11 cellular contexts compared by ENCODE assay signal in genomic region chr2:101935763-101936162, GRCh38. TPM values are rescaled to one million over a fixed set of nuclear protein-coding genes. Genes with fewer than 3 reads are reported as not detected.
DNase-seq lines count a peak whose midpoint lies in the region; ATAC-seq, FAIRE-seq and TF ChIP-seq lines count a peak whose summit lies in the region.
"Not testable (repeated sequence)": the region's sequence is repeated elsewhere in the genome, so short reads cannot be mapped to it uniquely, and the experiment has no call there.
"Had no signal": no experiment of that assay in that cellular context is flagged by ENCODE, and none has a peak within 500 bp of the region (broad histone marks: within the 10 kb centered on the region; RNA-seq: fewer than 3 reads in every experiment).

No MANE protein-coding gene starts in this region.

- not testable (repeated sequence) for H2BK12ac ChIP-seq in neuronal stem cell (ENCODE audit: low read length)

- H3K36me3 ChIP-seq in H7 (replicated peaks; ENCODE audit: control insufficient read depth, insufficient read depth, low read length); hepatocyte (replicated peaks; ENCODE audit: insufficient read depth, low read depth); HepG2 (replicated peaks in 1 of 2; ENCODE audit: control insufficient read depth in 1 of 2, insufficient read depth in 2 of 2, low read length in 2 of 2); neuronal stem cell (replicated peaks in 1 of 2; ENCODE audit: control insufficient read depth in 2 of 2, insufficient read depth in 2 of 2, low read length in 2 of 2): not testable (repeated sequence)

- FAIRE-seq in HepG2 (lab: Jason Lieb, UNC), result not testable (repeated sequence)

- in situ Hi-C loops in HepG2 (cut with HindIII; ENCODE audit: extremely low pct_ligation_motif_present, low pct_unique_long_range_greater_than_20kb), result not testable (repeated sequence)

- not testable (repeated sequence) for H2BK120ac ChIP-seq in neuronal stem cell (ENCODE audit: low read depth, low read length)

- H3K79me2 ChIP-seq in hepatocyte; HepG2 (ENCODE audit: insufficient read depth, low read length): not testable (repeated sequence)

- intact Hi-C loops in HepG2 (cut with micrococcal nuclease; ENCODE audit: unreplicated experiment), result loop anchor here (10.0 kb wide), 1 partner anchor 49 kb away; no protein-coding TSS in a partner anchor

- H2AK5ac ChIP-seq in neuronal stem cell (ENCODE audit: low read depth, low read length), result not testable (repeated sequence)

- not testable (repeated sequence) for H2AFZ ChIP-seq in hepatocyte; HepG2 (ENCODE audit: low read length)
- peak overlapping the region; percentile 35 for H2AFZ ChIP-seq in neuronal stem cell (ENCODE audit: low read length)

- POLR2A ChIA-PET in HepG2 (lab: Yijun Ruan, JAX), result interaction anchor here (1.7 kb wide), 1 partner anchor 25 kb away, joined by 5 read pairs; no protein-coding TSS in a partner anchor

- not testable (repeated sequence) for H3K4me1 ChIP-seq in hepatocyte (ENCODE audit: insufficient read depth); neuronal stem cell (ENCODE audit: control insufficient read depth in 2 of 2, insufficient read depth in 1 of 2, low read depth in 1 of 2, low read length in 2 of 2)
- H3K4me1 ChIP-seq in HepG2 (ENCODE audit: insufficient read depth, low read length), result peaks cover 12% of the 10 kb centered on the region

- not testable (repeated sequence) for H4K8ac ChIP-seq in neuronal stem cell (ENCODE audit: low read depth, low read length)

- H3K4me2 ChIP-seq in hepatocyte; neuronal stem cell (ENCODE audit: insufficient read depth, low read length, poor library complexity, severe bottlenecking): not testable (repeated sequence)
- peak overlapping the region; percentile 41 for H3K4me2 ChIP-seq in HepG2 (ENCODE audit: low read depth, low read length)

- not testable (repeated sequence) for H4K91ac ChIP-seq in neuronal stem cell (ENCODE audit: low read depth, low read length, poor library complexity)

- H3K4ac ChIP-seq in neuronal stem cell (ENCODE audit: low read length), result not testable (repeated sequence)

- TF ChIP-seq CTCF in hepatocyte (IDR thresholded peaks at IDR 0.05; ENCODE audit: poor library complexity); HepG2 (CRISPR knock-in tag; IDR thresholded peaks at IDR 0.05): not testable (repeated sequence)

- TF ChIP-seq EP300 in HepG2 (IDR thresholded peaks at IDR 0.05; ENCODE audit: low read depth in 2 of 2, low read length in 2 of 2); HepG2 (CRISPR knock-in tag; IDR thresholded peaks at IDR 0.05; ENCODE audit: borderline replicate concordance): not testable (repeated sequence)

- peak overlapping the region; percentile 56 for H3K14ac ChIP-seq in neuronal stem cell (ENCODE audit: low read length)

- H3K79me1 ChIP-seq in neuronal stem cell (ENCODE audit: low read depth, low read length), result not testable (repeated sequence)

- TF ChIP-seq RAD21 in HepG2 (CRISPR knock-in tag; IDR thresholded peaks at IDR 0.05), result not testable (repeated sequence)

- CTCF ChIA-PET in HepG2 (lab: Yijun Ruan, JAX; ENCODE audit: low intra/inter-chr PET ratio, low total read pairs), result not testable (repeated sequence)

- H3K4me3 ChIP-seq in H7 (ENCODE audit: insufficient read depth, low read depth, low read length); hepatocyte; HepG2 (replicated peaks in 1 of 3; ENCODE audit: insufficient read depth in 1 of 3, low read depth in 2 of 3, low read length in 3 of 3); neuronal stem cell (ENCODE audit: low read length in 2 of 2): not testable (repeated sequence)

- peak overlapping the region; percentile 39 for H2BK5ac ChIP-seq in neuronal stem cell (ENCODE audit: low read length)

- not testable (repeated sequence) for TF ChIP-seq POLR2A in HepG2 (IDR thresholded peaks at IDR 0.05; ENCODE audit: insufficient read depth in 1 of 2, low read depth in 2 of 2, low read length in 2 of 2)

- peak; percentile 26 for DNase-seq in COLO668 (lab: John Stamatoyannopoulos, UW; ENCODE audit: unreplicated experiment)
- peak; percentile 36 for DNase-seq in H7
- peak; percentile 20 for DNase-seq in M059J (ENCODE audit: low read depth)
- DNase-seq in NCI-H748 (lab: John Stamatoyannopoulos, UW; ENCODE audit: unreplicated experiment), result peak; percentile 57
- peak; percentile 27 for DNase-seq in SW480 (ENCODE audit: low spot score)
- peak; percentile 48 for DNase-seq in hepatocyte (ENCODE audit: low spot score)
- peak; percentile 62 for DNase-seq in HepG2 (ENCODE audit: low spot score)
- DNase-seq in neuronal stem cell (ENCODE audit: low spot score), result not testable (repeated sequence)

- H2BK15ac ChIP-seq in neuronal stem cell (ENCODE audit: low read length), result not testable (repeated sequence)

- BruUV-seq in HepG2 (replicated peaks; lab: Mats Ljungman, UMichigan), result not testable (repeated sequence)

- not testable (repeated sequence) for H3K27me3 ChIP-seq in H7 (ENCODE audit: control insufficient read depth, insufficient read depth, low read length); hepatocyte; HepG2 (ENCODE audit: control insufficient read depth in 1 of 2, insufficient read depth in 2 of 2, low read length in 2 of 2); neuronal stem cell (ENCODE audit: control insufficient read depth in 3 of 3, insufficient read depth in 3 of 3, low read depth in 1 of 3, low read length in 3 of 3)

- WGBS in hepatocyte (ENCODE audit: low lambda C conversion rate, missing lambda C conversion rate), result 39% methylated on average over 4 of the region's 4 CpGs
- WGBS in HepG2 (ENCODE audit: low lambda C conversion rate), result 3% methylated on average over 4 of the region's 4 CpGs
- WGBS in neuronal stem cell (ENCODE audit: extremely low coverage in 2 of 2, insufficient read length in 2 of 2, insufficient replicate concordance in 1 of 2), 2 donors, result no CpG with 5 or more reads among the region's 4 CpGs

- H4K20me1 ChIP-seq in hepatocyte (ENCODE audit: insufficient read depth, poor library complexity, severe bottlenecking); HepG2 (ENCODE audit: insufficient read depth, low read length): not testable (repeated sequence)

- not testable (repeated sequence) for H3K9me2 ChIP-seq in hepatocyte (replicated peaks; ENCODE audit: insufficient read depth)

- H3K9ac ChIP-seq in HepG2 (ENCODE audit: insufficient read depth, low read depth, low read length); neuronal stem cell (ENCODE audit: low read depth, low read length, poor library complexity): not testable (repeated sequence)

- ATAC-seq in HepG2, result peak; percentile 92

- not testable (repeated sequence) for H3K23ac ChIP-seq in neuronal stem cell (ENCODE audit: low read depth, low read length, poor library complexity)

- H3K27ac ChIP-seq in hepatocyte; HepG2 (ENCODE audit: extremely low read length, insufficient read depth, low read length); neuronal stem cell (replicated peaks; ENCODE audit: low read length): not testable (repeated sequence)

- H3K18ac ChIP-seq in neuronal stem cell (ENCODE audit: low read length), result peak overlapping the region; percentile 48

- not testable (repeated sequence) for H3K9me3 ChIP-seq in hepatocyte (ENCODE audit: low read depth); HepG2 (ENCODE audit: low read length); neuronal stem cell (replicated peaks in 1 of 2; ENCODE audit: control insufficient read depth in 2 of 2, insufficient read depth in 1 of 2, low read depth in 1 of 2, low read length in 2 of 2)

TF ChIP-seq in HepG2, 621 proteins besides CTCF, POLR2A, EP300 and RAD21 (continues in another document):
- 0 out of 2 replicates have a peak, but pooled peaks have one; percentile 24 for TF ChIP-seq ZNF891 (CRISPR knock-in tag; IDR thresholded peaks at IDR 0.05)
- 0 out of 2 replicates have a peak, but pooled peaks have one; percentile 3 for TF ChIP-seq MAFF (IDR thresholded peaks at IDR 0.05; ENCODE audit: low read depth, low read length)
- 0 out of 2 replicates have a peak, but pooled peaks have one; percentile 26 for TF ChIP-seq ZNF501 (CRISPR knock-in tag; IDR thresholded peaks at IDR 0.05)

RNA-seq across cellular contexts. Expression of gene IL1R2, which starts 56.0 kb away (rescaled TPM):
- 0.17 and 0.44 TPM in 2 replicates for total RNA-seq in H7 (2014; rRNA removed; shearing (Covaris generic))
- not detected in 2 replicates for total RNA-seq in M059J (2014; rRNA removed; shearing (Covaris generic))
- total RNA-seq in hepatocyte (1.3 and 10.5 TPM in 2 replicates), HepG2 (2016; rRNA removed; fragmentation: Illumina TruSeq; extraction: Trizol) (1.9 and 3.6 TPM in 2 replicates)
- polyA plus RNA-seq in hepatocyte (5.8 and 11.4 TPM in 2 replicates), HepG2 (2011; rRNA removed) (4.7 and 7.3 TPM in 2 replicates)
- total RNA-seq in HepG2 (2016; cell fraction: cytosol; rRNA removed; fragmentation: Illumina TruSeq; extraction: Trizol; ENCODE audit: low read depth), result 0.88 and 1.0 TPM in 2 replicates
- total RNA-seq in HepG2 (2016; cell fraction: insoluble cytoplasmic fraction; rRNA removed; fragmentation: Illumina TruSeq; extraction: Trizol), result 2.6 and 4.1 TPM in 2 replicates
- total RNA-seq in HepG2 (2016; cell fraction: membrane; rRNA removed; fragmentation: Illumina TruSeq; extraction: Trizol), result 0.93 and 1.1 TPM in 2 replicates
- total RNA-seq in HepG2 (2016; cell fraction: nucleus; rRNA removed; fragmentation: Illumina TruSeq; extraction: Trizol), result 2.8 and 3.1 TPM in 2 replicates
- polyA plus RNA-seq in HepG2 (2011; cell fraction: cytosol; rRNA removed), result 6.0 and 6.1 TPM in 2 replicates
- polyA plus RNA-seq in HepG2 (2011; cell fraction: nucleus; rRNA removed), result 2.0 and 2.8 TPM in 2 replicates
- polyA plus RNA-seq in HepG2 (2012), result 3.1 and 4.5 TPM in 2 replicates
- 1.2 and 1.3 TPM in 2 replicates for polyA plus RNA-seq in HepG2 (2016; cell fraction: cytosol; fragmentation: Illumina TruSeq; extraction: Trizol; ENCODE audit: low read depth)
- polyA plus RNA-seq in HepG2 (2016; cell fraction: insoluble cytoplasmic fraction; fragmentation: Illumina TruSeq; extraction: Trizol; ENCODE audit: low read depth), result 1.8 and 3.2 TPM in 2 replicates
- polyA plus RNA-seq in HepG2 (2016; cell fraction: membrane; fragmentation: Illumina TruSeq; extraction: Trizol; ENCODE audit: low read depth), result 0.65 and 1.0 TPM in 2 replicates
- polyA plus RNA-seq in HepG2 (2016; cell fraction: nucleus; fragmentation: Illumina TruSeq; extraction: Trizol; ENCODE audit: insufficient read depth, low read depth), result 3.7 and 3.8 TPM in 2 replicates
- polyA minus RNA-seq in HepG2 (2011; rRNA and poly(A)+ RNA removed; ENCODE audit: low replicate concordance), result 4.2 TPM in 1 of 2 replicates, not detected in the other
- 3.3 and 3.6 TPM in 2 replicates for polyA minus RNA-seq in HepG2 (2011; cell fraction: cytosol; rRNA and poly(A)+ RNA removed)
- polyA minus RNA-seq in HepG2 (2011; cell fraction: nucleus; rRNA and poly(A)+ RNA removed), result 2.3 and 2.5 TPM in 2 replicates
- not detected for polyA plus RNA-seq in neuronal stem cell (2013, experiment 1 of 2)
- not detected for polyA plus RNA-seq in neuronal stem cell (2013, experiment 2 of 2)
- total RNA-seq: CD8-positive, alpha-beta T cell; IMR-90; SJSA1 had no signal
- polyA plus RNA-seq: IMR-90 had no signal
